In genomic region chr20:23225407-23226060, GRCh38 we compare ENCODE assay signal across 11 cellular contexts.
DNase-seq lines count a peak whose midpoint lies in the region; ATAC-seq and TF ChIP-seq lines count a peak whose summit lies in the region.
"Had no signal": no experiment of that assay in that cellular context is flagged by ENCODE, and none has a peak within 500 bp of the region (broad histone marks: within the 10 kb centered on the region; RNA-seq: fewer than 3 reads in every experiment).

No MANE protein-coding gene starts in this region.

- no peak for ATAC-seq in HG02798 (IDR thresholded peaks at IDR 0.05; ENCODE audit: poor library complexity, unreplicated experiment)
- ATAC-seq: left colon had no signal

- no peak for TF ChIP-seq CTCF in foreskin fibroblast (IDR thresholded peaks at IDR 0.05; ENCODE audit: low read depth, low read length)

- in situ Hi-C loops in G401 (cut with HindIII; ENCODE audit: low sequenced_read_pairs), result no loop called here

- H3K4me3 ChIP-seq in foreskin fibroblast (ENCODE audit: low read depth in 1 of 2, low read length in 2 of 2), result no peak overlapping the region

- DNase-seq in GF-D8 (lab: John Stamatoyannopoulos, UW) (peak; percentile 97), SKM-1 treated with dmso at 0.1 percent for 144 hours (lab: John Stamatoyannopoulos, UW; ENCODE audit: unreplicated experiment) (peak; percentile 98), foreskin fibroblast (peak; percentile 93 to 94), renal cortical epithelial cell (ENCODE audit: low read depth) (peak; percentile 91), DMS79 (lab: John Stamatoyannopoulos, UW) (no peak), G401 (ENCODE audit: low spot score) (no peak)
- DNase-seq in activated CD8-positive, alpha-beta memory T cell treated with anti-CD3 and anti-CD28 coated beads, Interleukin-2, amount 50 U/mL, for 48 hours, result no peak
- DNase-seq: GDM1; stimulated activated CD4-positive, alpha-beta T cell treated with anti-CD3 and anti-CD28 coated beads, Interleukin-4, amount 100 ng/mL, for 1 hour had no signal

Comparison
In these comparisons a context has a peak if more than half of its experiments do, and no peak if none do; other contexts are left out.
1. DNase-seq: peak in GF-D8 (single experiment), SKM-1 treated with dmso at 0.1 percent for 144 hours (single experiment), foreskin fibroblast (2 of 2) and renal cortical epithelial cell (single experiment); none in DMS79 (single experiment), G401 (single experiment) and activated CD8-positive, alpha-beta memory T cell treated with anti-CD3 and anti-CD28 coated beads, Interleukin-2, amount 50 U/mL, for 48 hours (single experiment).